ENCODE assay signal across 1 cellular context in the genomic region with DNA sequence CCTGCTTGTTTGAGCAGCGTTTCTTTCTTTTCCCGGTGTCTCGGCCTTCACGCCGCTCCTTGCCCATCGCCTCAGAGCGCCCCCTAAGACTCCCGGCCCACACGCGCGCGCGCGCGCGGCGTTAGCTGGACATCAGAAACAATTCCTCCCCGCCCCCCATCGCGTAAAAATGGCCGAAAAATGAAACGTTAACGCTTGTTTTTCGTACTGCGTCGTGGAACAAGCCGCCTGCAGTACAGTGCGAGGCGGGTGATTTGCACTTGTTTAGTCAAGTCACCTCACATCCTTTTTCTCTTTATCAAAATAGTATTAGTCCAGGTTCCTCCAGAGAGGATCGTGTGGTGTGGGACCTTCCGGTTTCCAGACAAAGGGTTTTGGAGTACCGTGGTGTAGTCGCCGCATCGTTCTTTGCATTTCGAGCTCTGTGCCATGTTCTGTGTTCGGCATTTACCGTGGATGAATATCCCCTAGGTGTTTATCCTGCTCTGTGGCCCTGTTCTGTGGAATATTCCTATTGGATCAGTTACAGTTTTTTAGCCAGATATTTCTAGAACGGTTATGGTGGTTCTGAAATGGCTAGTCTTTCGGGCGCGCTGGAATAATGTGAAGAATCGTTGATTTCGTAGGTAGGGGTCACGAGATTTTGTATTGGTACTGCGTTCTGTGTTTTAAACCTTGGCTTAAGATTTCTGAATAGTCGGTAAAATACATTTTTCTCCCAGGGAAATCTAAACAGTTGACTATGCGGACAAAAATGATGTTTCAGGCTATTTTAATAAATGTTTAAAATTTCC.
TF ChIP-seq lines count a peak whose summit lies in the region.

No MANE protein-coding gene starts in this region.

TF ChIP-seq in GM12878, 131 proteins besides CTCF, POLR2A, EP300 and RAD21 (continues in another document):
- no peak for TF ChIP-seq EZH2 (IDR thresholded peaks at IDR 0.05; ENCODE audit: borderline replicate concordance, control insufficient read depth, low read depth, low read length)
- TF ChIP-seq JUND (IDR thresholded peaks at IDR 0.05; ENCODE audit: low read depth, low read length) = no peak
- TF ChIP-seq PRDM15 (CRISPR knock-in tag; IDR thresholded peaks at IDR 0.05) = no peak
- no peak for TF ChIP-seq CREM (IDR thresholded peaks at IDR 0.05; ENCODE audit: low read depth)
- no peak for TF ChIP-seq ETV6 (conservative IDR thresholded peaks at IDR 0.05 in 1 of 2, IDR thresholded peaks at IDR 0.05 in 1 of 2; ENCODE audit: borderline replicate concordance in 1 of 2, low read depth in 1 of 2)
- no peak for TF ChIP-seq ZNF384 (IDR thresholded peaks at IDR 0.05; ENCODE audit: borderline replicate concordance, low read depth, low read length)
- TF ChIP-seq SUPT20H (IDR thresholded peaks at IDR 0.05; ENCODE audit: borderline replicate concordance, control insufficient read depth, low read depth, low read length) = no peak
- TF ChIP-seq, protein P1, sequence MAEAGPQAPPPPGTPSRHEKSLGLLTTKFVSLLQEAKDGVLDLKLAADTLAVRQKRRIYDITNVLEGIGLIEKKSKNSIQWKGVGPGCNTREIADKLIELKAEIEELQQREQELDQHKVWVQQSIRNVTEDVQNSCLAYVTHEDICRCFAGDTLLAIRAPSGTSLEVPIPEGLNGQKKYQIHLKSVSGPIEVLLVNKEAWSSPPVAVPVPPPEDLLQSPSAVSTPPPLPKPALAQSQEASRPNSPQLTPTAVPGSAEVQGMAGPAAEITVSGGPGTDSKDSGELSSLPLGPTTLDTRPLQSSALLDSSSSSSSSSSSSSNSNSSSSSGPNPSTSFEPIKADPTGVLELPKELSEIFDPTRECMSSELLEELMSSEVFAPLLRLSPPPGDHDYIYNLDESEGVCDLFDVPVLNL (IDR thresholded peaks at IDR 0.05; ENCODE audit: low read depth, low read length) = 0 out of 2 replicates have a peak, but pooled peaks have one; percentile 26
- TF ChIP-seq JUNB (IDR thresholded peaks at IDR 0.05) = no peak
- TF ChIP-seq HDAC2 (IDR thresholded peaks at IDR 0.05) = no peak
- TF ChIP-seq ZZZ3 (IDR thresholded peaks at IDR 0.05; ENCODE audit: control insufficient read depth, insufficient read length, low read depth) = no peak
- TF ChIP-seq ELK1 (IDR thresholded peaks at IDR 0.05; ENCODE audit: low read depth, low read length) = no peak
- no peak for TF ChIP-seq ZBTB4 (CRISPR knock-in tag; IDR thresholded peaks at IDR 0.05)
- TF ChIP-seq CEBPB (IDR thresholded peaks at IDR 0.05; ENCODE audit: borderline replicate concordance in 1 of 2, low read depth in 2 of 2, low read length in 2 of 2) = no peak
- no peak for TF ChIP-seq KAT2A (conservative IDR thresholded peaks at IDR 0.05; ENCODE audit: control insufficient read depth, low read depth, low read length)
- no peak for TF ChIP-seq SMAD5 (IDR thresholded peaks at IDR 0.05; ENCODE audit: low read depth)
- TF ChIP-seq, protein P2, sequence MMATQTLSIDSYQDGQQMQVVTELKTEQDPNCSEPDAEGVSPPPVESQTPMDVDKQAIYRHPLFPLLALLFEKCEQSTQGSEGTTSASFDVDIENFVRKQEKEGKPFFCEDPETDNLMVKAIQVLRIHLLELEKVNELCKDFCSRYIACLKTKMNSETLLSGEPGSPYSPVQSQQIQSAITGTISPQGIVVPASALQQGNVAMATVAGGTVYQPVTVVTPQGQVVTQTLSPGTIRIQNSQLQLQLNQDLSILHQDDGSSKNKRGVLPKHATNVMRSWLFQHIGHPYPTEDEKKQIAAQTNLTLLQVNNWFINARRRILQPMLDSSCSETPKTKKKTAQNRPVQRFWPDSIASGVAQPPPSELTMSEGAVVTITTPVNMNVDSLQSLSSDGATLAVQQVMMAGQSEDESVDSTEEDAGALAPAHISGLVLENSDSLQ (IDR thresholded peaks at IDR 0.05) = no peak
- no peak for TF ChIP-seq SMAD1 (IDR thresholded peaks at IDR 0.05; ENCODE audit: low read depth, partially characterized antibody)
- TF ChIP-seq NR2F1 (conservative IDR thresholded peaks at IDR 0.05) = no peak
- no peak for TF ChIP-seq SIX5 (IDR thresholded peaks at IDR 0.05; ENCODE audit: low read depth, low read length, severe bottlenecking)
- 0 out of 2 replicates have a peak, but pooled peaks have one; percentile 43 for TF ChIP-seq GATAD2B (conservative IDR thresholded peaks at IDR 0.05; ENCODE audit: low read depth)
- peak; percentile 3 for TF ChIP-seq RUNX3 (IDR thresholded peaks at IDR 0.05; ENCODE audit: low read length)
- TF ChIP-seq MYC (IDR thresholded peaks at IDR 0.05; ENCODE audit: insufficient read depth, insufficient read length, insufficient replicate concordance, low read length, severe bottlenecking) = no peak
- no peak for TF ChIP-seq ATF2 (IDR thresholded peaks at IDR 0.05; ENCODE audit: low read length)
- no peak for TF ChIP-seq MXI1 (IDR thresholded peaks at IDR 0.05; ENCODE audit: low read depth, low read length)
- no peak for TF ChIP-seq BCL11A (IDR thresholded peaks at IDR 0.05; ENCODE audit: low read depth, low read length)
- TF ChIP-seq PAX8 (IDR thresholded peaks at IDR 0.05) = peak; percentile 76; the same call in 1 of the 2 replicates
- TF ChIP-seq ATF3 (IDR thresholded peaks at IDR 0.05; ENCODE audit: borderline replicate concordance, extremely low read depth, low read depth, low read length) = no peak
- peak; percentile 36; the same call in 1 of the 2 replicates for TF ChIP-seq CBFB (IDR thresholded peaks at IDR 0.05; ENCODE audit: low read depth)
- no peak for TF ChIP-seq IRF4 (IDR thresholded peaks at IDR 0.05; ENCODE audit: low read depth, low read length)
- TF ChIP-seq, protein P3, sequence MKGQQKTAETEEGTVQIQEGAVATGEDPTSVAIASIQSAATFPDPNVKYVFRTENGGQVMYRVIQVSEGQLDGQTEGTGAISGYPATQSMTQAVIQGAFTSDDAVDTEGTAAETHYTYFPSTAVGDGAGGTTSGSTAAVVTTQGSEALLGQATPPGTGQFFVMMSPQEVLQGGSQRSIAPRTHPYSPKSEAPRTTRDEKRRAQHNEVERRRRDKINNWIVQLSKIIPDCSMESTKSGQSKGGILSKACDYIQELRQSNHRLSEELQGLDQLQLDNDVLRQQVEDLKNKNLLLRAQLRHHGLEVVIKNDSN (IDR thresholded peaks at IDR 0.05; ENCODE audit: borderline replicate concordance, extremely low read length, insufficient read depth, low read depth, low read length) = no peak
- TF ChIP-seq MEF2A (IDR thresholded peaks at IDR 0.05; ENCODE audit: insufficient read depth, low read depth, low read length) = no peak
- TF ChIP-seq TCF7 (IDR thresholded peaks at IDR 0.05; ENCODE audit: borderline replicate concordance) = no peak
- TF ChIP-seq NFIC (IDR thresholded peaks at IDR 0.05; ENCODE audit: low read depth, low read length) = peak; percentile 17; the same call in 1 of the 2 replicates
- no peak for TF ChIP-seq KLF5 (IDR thresholded peaks at IDR 0.05; ENCODE audit: partially characterized antibody)
- TF ChIP-seq SREBF1 (IDR thresholded peaks at IDR 0.05; ENCODE audit: low read length) = no peak
- 0 out of 2 replicates have a peak, but pooled peaks have one; percentile 12 for TF ChIP-seq SMC3 (IDR thresholded peaks at IDR 0.05; ENCODE audit: borderline replicate concordance, low read length)
- TF ChIP-seq, protein P4, sequence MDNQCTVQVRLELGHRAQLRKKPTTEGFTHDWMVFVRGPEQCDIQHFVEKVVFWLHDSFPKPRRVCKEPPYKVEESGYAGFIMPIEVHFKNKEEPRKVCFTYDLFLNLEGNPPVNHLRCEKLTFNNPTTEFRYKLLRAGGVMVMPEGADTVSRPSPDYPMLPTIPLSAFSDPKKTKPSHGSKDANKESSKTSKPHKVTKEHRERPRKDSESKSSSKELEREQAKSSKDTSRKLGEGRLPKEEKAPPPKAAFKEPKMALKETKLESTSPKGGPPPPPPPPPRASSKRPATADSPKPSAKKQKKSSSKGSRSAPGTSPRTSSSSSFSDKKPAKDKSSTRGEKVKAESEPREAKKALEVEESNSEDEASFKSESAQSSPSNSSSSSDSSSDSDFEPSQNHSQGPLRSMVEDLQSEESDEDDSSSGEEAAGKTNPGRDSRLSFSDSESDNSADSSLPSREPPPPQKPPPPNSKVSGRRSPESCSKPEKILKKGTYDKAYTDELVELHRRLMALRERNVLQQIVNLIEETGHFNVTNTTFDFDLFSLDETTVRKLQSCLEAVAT (IDR thresholded peaks at IDR 0.05) = no peak; the same call in 1 of the 2 replicates
- peak; percentile 96 for TF ChIP-seq YY1 (IDR thresholded peaks at IDR 0.05; ENCODE audit: low read depth, low read length)
- TF ChIP-seq ASH2L (IDR thresholded peaks at IDR 0.05; ENCODE audit: borderline replicate concordance, low read depth) = no peak
- no peak for TF ChIP-seq EED (IDR thresholded peaks at IDR 0.05; ENCODE audit: low read depth)
- TF ChIP-seq BCL3 (IDR thresholded peaks at IDR 0.05; ENCODE audit: borderline replicate concordance, insufficient read depth, low read depth, low read length, poor library complexity, severe bottlenecking) = no peak
- no peak; the same call in 1 of the 2 replicates for TF ChIP-seq IKZF1 (conservative IDR thresholded peaks at IDR 0.05)
- no peak for TF ChIP-seq BMI1 (IDR thresholded peaks at IDR 0.05; ENCODE audit: borderline replicate concordance)
- no peak for TF ChIP-seq SREBF2 (IDR thresholded peaks at IDR 0.05; ENCODE audit: low read length)
